ENCODE assay signal across 19 cellular contexts in the genomic region with DNA sequence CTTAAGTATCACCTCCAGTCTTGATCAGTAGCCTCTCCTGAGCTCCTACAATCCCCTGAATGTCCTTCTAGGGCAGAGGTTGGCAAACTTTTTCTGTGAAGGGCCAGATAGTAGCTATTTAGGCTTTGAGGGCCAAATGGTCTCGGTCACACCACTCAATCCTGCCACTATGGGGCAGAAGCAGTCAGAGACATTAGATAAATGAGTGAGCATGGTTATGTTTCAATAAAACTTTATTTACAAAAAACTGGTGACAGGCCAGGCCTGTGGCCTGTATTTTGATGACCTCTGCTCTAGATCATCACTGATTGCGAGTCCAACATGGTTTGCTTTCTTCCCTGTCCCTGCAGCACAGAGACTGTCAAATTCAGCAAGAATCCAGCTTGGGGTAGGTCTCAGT. TPM values are rescaled to one million over a fixed set of nuclear protein-coding genes. Genes with fewer than 3 reads are reported as not detected.
DNase-seq lines count a peak whose midpoint lies in the region; ATAC-seq and TF ChIP-seq lines count a peak whose summit lies in the region.
"Had no signal": no experiment of that assay in that cellular context is flagged by ENCODE, and none has a peak within 500 bp of the region (broad histone marks: within the 10 kb centered on the region; RNA-seq: fewer than 3 reads in every experiment).

No MANE protein-coding gene starts in this region.

- H3K4me3 ChIP-seq in DOHH2 (ENCODE audit: low read length) (no peak overlapping the region), fibroblast of mammary gland (ENCODE audit: control insufficient read depth, low read depth, low read length) (no peak overlapping the region)
- H3K4me3 ChIP-seq: BLaER1 treated with 17β-estradiol and CSF1 and Interleukin-3, amounts not matched to agents 10 nM and 100 nM; upper lobe of right lung had no signal

- no peaks in the 10 kb centered on the region for H3K27me3 ChIP-seq in DOHH2 (ENCODE audit: control insufficient read depth, low read length)
- H3K27me3 ChIP-seq: BLaER1 treated with 17β-estradiol and CSF1 and Interleukin-3, amounts not matched to agents 10 nM and 100 nM; upper lobe of right lung had no signal

- no peak overlapping the region for H3K4me2 ChIP-seq in DOHH2 (ENCODE audit: low read length)

- peaks cover 50% of the 10 kb centered on the region for H3K36me3 ChIP-seq in DOHH2 (ENCODE audit: control insufficient read depth, low read length)
- H3K36me3 ChIP-seq: upper lobe of right lung had no signal

- peaks cover 16% of the 10 kb centered on the region; the same call in 1 of the 2 replicates for H4K20me1 ChIP-seq in DOHH2 (ENCODE audit: control insufficient read depth, insufficient read depth, low read depth, low read length)

- in situ Hi-C loops in GM13977 (cut with MboI; ENCODE audit: low pct_unique_long_range_greater_than_20kb, low sequenced_read_pairs, unreplicated experiment) (no loop called here), SK-MEL-5 (cut with HindIII; ENCODE audit: low pct_unique_long_range_greater_than_20kb, low sequenced_read_pairs) (no loop called here)

- ATAC-seq in HG03095 (IDR thresholded peaks at IDR 0.05; ENCODE audit: unreplicated experiment) = no peak
- no peak for ATAC-seq in esophagus mucosa
- ATAC-seq: Panc1, upper lobe of right lung had no signal

- no peaks in the 10 kb centered on the region for H3F3A ChIP-seq in DOHH2 (ENCODE audit: control insufficient read depth, insufficient read depth)

- H3K27ac ChIP-seq in DOHH2 (ENCODE audit: low read depth, low read length) = no peak overlapping the region
- H3K27ac ChIP-seq: upper lobe of right lung had no signal

- no peaks in the 10 kb centered on the region for H3K9me3 ChIP-seq in DOHH2 (ENCODE audit: control insufficient read depth, insufficient read depth, low read length)
- H3K9me3 ChIP-seq: BLaER1 treated with 17β-estradiol and CSF1 and Interleukin-3, amounts not matched to agents 10 nM and 100 nM; upper lobe of right lung had no signal

- peak; percentile 21 for TF ChIP-seq CTCF in DOHH2 (IDR thresholded peaks at IDR 0.05; ENCODE audit: low read depth, low read length, poor library complexity, severe bottlenecking)
- peak; percentile 24 for TF ChIP-seq CTCF in GM13977 (IDR thresholded peaks at IDR 0.05; ENCODE audit: extremely low read depth, insufficient read depth, missing control alignments)
- peak; percentile 20 for TF ChIP-seq CTCF in fibroblast of mammary gland (conservative IDR thresholded peaks at IDR 0.05; ENCODE audit: control insufficient read depth, insufficient read depth, low read depth, low read length)

- DNase-seq in GM13977 (ENCODE audit: low spot score) (no peak), SK-MEL-5 (ENCODE audit: low read depth, low spot score) (peak; percentile 30), fibroblast of mammary gland (ENCODE audit: low read depth) (no peak), EL (no peak)
- no peak for DNase-seq in effector CD4-positive, alpha-beta T cell
- DNase-seq: activated CD4-positive, alpha-beta T cell treated with anti-CD3 and anti-CD28 coated beads, Interleukin-2, amount 50 U/mL, for 48 hours; activated effector memory CD4-positive, alpha-beta T cell treated with anti-CD3 and anti-CD28 coated beads, Interleukin-2, amount 50 U/mL, for 16 hours; aorta; NCI-H1417; NCI-H345; nephron progenitor cell; stimulated activated CD4-positive, alpha-beta T cell treated with anti-CD3 and anti-CD28 coated beads, Interleukin-2, amount 100 ng/mL, for 24 hours; T-helper 9 cell; upper lobe of right lung had no signal

- peaks cover 4% of the 10 kb centered on the region; the same call in 1 of the 2 replicates for H3K4me1 ChIP-seq in DOHH2 (ENCODE audit: control insufficient read depth, low read length)

- H3K79me2 ChIP-seq in DOHH2 (ENCODE audit: control insufficient read depth, low read length) = peaks cover 49% of the 10 kb centered on the region

- H3K9me2 ChIP-seq in DOHH2 (replicated peaks; ENCODE audit: control insufficient read depth, low read length) = no peaks in the 10 kb centered on the region

RNA-seq across cellular contexts. Expression of a gene that starts 36.3 kb away (rescaled TPM):
- total RNA-seq in SK-MEL-5 (2014; rRNA removed; shearing (Covaris generic)) = 25.6 and 28.6 TPM in 2 replicates
- 38.2 and 43.2 TPM in 2 replicates for polyA plus RNA-seq in SK-MEL-5 (2015; cell fraction: cytosol; rRNA removed)
- 140 and 145 TPM in 2 replicates for polyA plus RNA-seq in SK-MEL-5 (2015; cell fraction: nucleus; rRNA removed)
- 21.0 TPM for total RNA-seq in esophagus mucosa

RNA-seq across cellular contexts. Expression of a gene that starts 53.3 kb away (rescaled TPM):
- 37.7 and 45.4 TPM in 2 replicates for total RNA-seq in SK-MEL-5 (2014; rRNA removed; shearing (Covaris generic))
- polyA plus RNA-seq in SK-MEL-5 (2015; cell fraction: cytosol; rRNA removed) = 50.1 and 66.0 TPM in 2 replicates
- 11.4 and 17.6 TPM in 2 replicates for polyA plus RNA-seq in SK-MEL-5 (2015; cell fraction: nucleus; rRNA removed)
- total RNA-seq in esophagus mucosa = 30.0 TPM
